6 cellular contexts compared by ENCODE assay signal in genomic region chr3:8681881-8682538, GRCh38. TPM values are rescaled to one million over a fixed set of nuclear protein-coding genes. Genes with fewer than 3 reads are reported as not detected.
"Had no signal": no experiment of that assay in that cellular context is flagged by ENCODE, and none has a peak within 500 bp of the region (broad histone marks: within the 10 kb centered on the region; RNA-seq: fewer than 3 reads in every experiment).

No MANE protein-coding gene starts in this region.

RNA-seq across cellular contexts. Expression of gene SSUH2, which starts 37.4 kb away (rescaled TPM):
- total RNA-seq: activated CD4-positive, alpha-beta memory T cell treated with anti-CD3 and anti-CD28 coated beads, Interleukin-2, amount 10 ng/mL, durations not matched to agents 7 days and 5 days had no signal
- polyA plus RNA-seq: IgD-negative memory B cell had no signal

RNA-seq across cellular contexts. Expression of gene CAV3, which starts 51.6 kb away (rescaled TPM):
- total RNA-seq: activated CD4-positive, alpha-beta memory T cell treated with anti-CD3 and anti-CD28 coated beads, Interleukin-2, amount 10 ng/mL, durations not matched to agents 7 days and 5 days; activated CD8-positive, alpha-beta memory T cell treated with anti-CD3 and anti-CD28 coated beads, Interleukin-2, amount 10 ng/mL, durations not matched to agents 7 days and 5 days; NCI-H460; T-helper 1 cell treated with Interleukin-12 subunit alpha and Interleukin-12 subunit beta and Interleukin-4 antibody, amounts not matched to agents 30 ng/mL and 1 ng/mL, for 36 hours; T-helper 2 cell treated with Interferon-gamma antibody and Interleukin-4, amounts not matched to agents 100 ng/mL and 5 ng/mL, for 36 hours had no signal
- polyA plus RNA-seq: IgD-negative memory B cell had no signal
